In genomic region chr1:202967684-202968281, GRCh38 we compare ENCODE assay signal across 8 cellular contexts. TPM values are rescaled to one million over a fixed set of nuclear protein-coding genes. Genes with fewer than 3 reads are reported as not detected.
A peak's percentile ranks its signal among the peaks of the same experiment; 100 is the strongest.
DNase-seq lines count a peak whose midpoint lies in the region; ATAC-seq and TF ChIP-seq lines count a peak whose summit lies in the region.

No MANE protein-coding gene starts in this region.

- H3K36me3 ChIP-seq in body of pancreas (replicated peaks in 1 of 2; ENCODE audit: insufficient read depth in 1 of 2, low read depth in 2 of 2) (peaks cover 0 to 4% of the 10 kb centered on the region in 2 donors), kidney epithelial cell (ENCODE audit: control insufficient read depth, insufficient read depth, low read length) (no peaks in the 10 kb centered on the region)

- peak; percentile 16 for ATAC-seq in GM21737 (IDR thresholded peaks at IDR 0.05; ENCODE audit: unreplicated experiment)
- peak; percentile 12 for ATAC-seq in body of pancreas
- ATAC-seq in stimulated activated naive CD8-positive, alpha-beta T cell treated with anti-CD3 and anti-CD28 coated beads, Interleukin-15, Interleukin-2, amounts not matched to agents 100 U/mL and 50 U/mL, for 24 hours, result peak; percentile 1

- H3K9me3 ChIP-seq in body of pancreas, result no peaks in the 10 kb centered on the region

- peaks cover 33% of the 10 kb centered on the region for H3K4me1 ChIP-seq in body of pancreas

- H3K27me3 ChIP-seq in body of pancreas (no peaks in the 10 kb centered on the region), kidney epithelial cell (ENCODE audit: control insufficient read depth, insufficient read depth, low read length) (no peaks in the 10 kb centered on the region)

- H3K27ac ChIP-seq in body of pancreas, result peak overlapping the region; percentile 35 to 85 (median 64)

- TF ChIP-seq CTCF in body of pancreas (IDR thresholded peaks at IDR 0.05), result peak in 1 of 7 experiments; percentile 6
- TF ChIP-seq CTCF in kidney epithelial cell (IDR thresholded peaks at IDR 0.05; ENCODE audit: insufficient read depth, low read length, poor library complexity, severe bottlenecking), result no peak

- H3K4me3 ChIP-seq in body of pancreas, result peak overlapping the region; percentile 15 to 44
- peak overlapping the region; percentile 95 for H3K4me3 ChIP-seq in kidney epithelial cell (ENCODE audit: low read depth, low read length)

- intact Hi-C loops in body of pancreas (cut with DNase I), result no loop called here

- DNase-seq in ELR (ENCODE audit: low read depth) (peak; percentile 25), NCI-H526 treated with DMSO at 0.1 percent for 48 hours (lab: John Stamatoyannopoulos, UW) (peak; percentile 19), body of pancreas (peak in 1 of 4 donors; percentile 33), kidney epithelial cell (ENCODE audit: low read depth) (peak; percentile 5), GOT3 (lab: John Stamatoyannopoulos, UW) (no peak)
- no peak for DNase-seq in stimulated activated naive CD8-positive, alpha-beta T cell treated with anti-CD3 and anti-CD28 coated beads, Interleukin-15, Interleukin-2, amounts not matched to agents 100 U/mL and 50 U/mL, for 24 hours
- no peak for DNase-seq in stimulated activated CD4-positive, alpha-beta T cell treated with anti-CD3 and anti-CD28 coated beads, Interleukin-2, amount 100 ng/mL, for 48 hours

- 3 to 6% methylated on average over 20 to 21 of the region's 21 CpGs for WGBS in body of pancreas, 2 donors

- TF ChIP-seq POLR2A in body of pancreas (IDR thresholded peaks at IDR 0.05), result peak in 1 of 3 donors; percentile 23

RNA-seq across cellular contexts. Expression of gene CYB5R1, which starts 0.7 kb away (rescaled TPM):
- total RNA-seq in body of pancreas, result 10 to 100 TPM; 23.4 to 32.4 TPM
- total RNA-seq in kidney epithelial cell, result 36.1 and 43.4 TPM in 2 replicates

RNA-seq across cellular contexts. Expression of gene ADIPOR1, which starts 9.7 kb away (rescaled TPM):
- 10 to 100 TPM; 38.6 to 52.4 TPM for total RNA-seq in body of pancreas
- total RNA-seq in kidney epithelial cell, result 76.6 and 77.8 TPM in 2 replicates

RNA-seq across cellular contexts. Expression of gene TMEM183A, which starts 39.4 kb away (rescaled TPM):
- total RNA-seq in body of pancreas, result 10 to 100 TPM; 47.7 to 86.7 TPM
- total RNA-seq in kidney epithelial cell, result 81.9 and 83.2 TPM in 2 replicates

RNA-seq across cellular contexts. Expression of gene KLHL12, which starts 40.7 kb away (rescaled TPM):
- 10 to 100 TPM; 15.3 to 21.8 TPM for total RNA-seq in body of pancreas
- total RNA-seq in kidney epithelial cell, result 21.4 and 23.4 TPM in 2 replicates

RNA-seq across cellular contexts. Expression of gene PPFIA4, which starts 58.5 kb away (rescaled TPM):
- total RNA-seq in body of pancreas (not detected), kidney epithelial cell (0.13 and 0.62 TPM in 2 replicates)

Comparison
In these comparisons a context has a peak if more than half of its experiments do, and no peak if none do; other contexts are left out.
1. DNase-seq: peak in ELR (single experiment), NCI-H526 treated with DMSO at 0.1 percent for 48 hours (single experiment) and kidney epithelial cell (single experiment); none in stimulated activated naive CD8-positive, alpha-beta T cell treated with anti-CD3 and anti-CD28 coated beads, Interleukin-15, Interleukin-2, amounts not matched to agents 100 U/mL and 50 U/mL, for 24 hours (single experiment), stimulated activated CD4-positive, alpha-beta T cell treated with anti-CD3 and anti-CD28 coated beads, Interleukin-2, amount 100 ng/mL, for 48 hours (0 of 2) and GOT3 (single experiment).
2. Peak in every context shown above with its lines, with median percentiles within 50 percentile points of each other: ATAC-seq.